ENCODE assay signal across 20 cellular contexts in the genomic region with DNA sequence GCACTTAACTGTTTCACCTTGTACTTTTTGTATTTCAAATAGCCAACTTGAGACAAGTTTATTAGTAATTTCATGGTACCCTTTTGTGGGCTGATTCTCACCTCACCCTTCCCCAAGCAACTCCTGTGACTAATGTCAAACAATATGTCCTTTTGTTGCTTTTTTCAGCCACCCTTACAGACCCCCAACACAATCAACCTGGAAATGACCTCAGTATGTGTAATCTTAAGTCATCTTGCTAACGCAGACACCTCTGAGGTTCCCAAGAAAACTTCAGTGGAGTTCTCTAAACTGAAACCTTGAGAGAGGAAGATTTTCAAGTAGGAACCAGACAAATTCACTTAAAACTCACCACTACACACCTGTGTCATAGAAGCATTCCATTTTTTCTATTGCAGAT.
DNase-seq lines count a peak whose midpoint lies in the region; ATAC-seq, FAIRE-seq and TF ChIP-seq lines count a peak whose summit lies in the region.
"Had no signal": no experiment of that assay in that cellular context is flagged by ENCODE, and none has a peak within 500 bp of the region (broad histone marks: within the 10 kb centered on the region; RNA-seq: fewer than 3 reads in every experiment).

No MANE protein-coding gene starts in this region.

- no peak overlapping the region for H3K27ac ChIP-seq in SJCRH30
- H3K27ac ChIP-seq: GM23248, PC-9 had no signal

- H3K27me3 ChIP-seq in bronchial epithelial cell (ENCODE audit: control insufficient read depth, insufficient read depth, low read length) (no peaks in the 10 kb centered on the region), SJCRH30 (no peaks in the 10 kb centered on the region)

- peak; percentile 64 for DNase-seq in M059J (ENCODE audit: low read depth)
- DNase-seq in bronchial epithelial cell (ENCODE audit: low read depth), result peak; percentile 79
- DNase-seq in islet precursor cell, result peak; percentile 56
- DNase-seq in NCI-H510A (lab: John Stamatoyannopoulos, UW), result no peak
- DNase-seq in stimulated activated naive CD8-positive, alpha-beta T cell treated with anti-CD3 and anti-CD28 coated beads, Interleukin-15, Interleukin-2, amounts not matched to agents 100 U/mL and 50 U/mL, for 24 hours, result no peak
- no peak for DNase-seq in SJCRH30
- DNase-seq: ACHN, C1 segment of cervical spinal cord, DMS 273 treated with DMSO at 0.1 percent for 48 hours, DND-41, GDM1, GM23248, Karpas-422, NCI-H187 treated with DMSO at 0.1 percent for 48 hours, NCI-H345, NCI-H526, PC-9 had no signal

- no peaks in the 10 kb centered on the region for H3K36me3 ChIP-seq in bronchial epithelial cell (ENCODE audit: control insufficient read depth, insufficient read depth, low read length)
- H3K36me3 ChIP-seq in SJCRH30, result no peaks in the 10 kb centered on the region
- H3K36me3 ChIP-seq: HAP-1 had no signal

- FAIRE-seq in bronchial epithelial cell (lab: Jason Lieb, UNC), result no peak
- FAIRE-seq: HTR-8/SVneo had no signal

- H3K4me3 ChIP-seq in bronchial epithelial cell (ENCODE audit: low read depth, low read length), result no peak overlapping the region
- no peak overlapping the region for H3K4me3 ChIP-seq in SJCRH30
- H3K4me3 ChIP-seq: GM23248, HAP-1, PC-9 had no signal

- H3K4me1 ChIP-seq in SJCRH30, result no peaks in the 10 kb centered on the region
- H3K4me1 ChIP-seq: HAP-1 had no signal

- no peak for ATAC-seq in GM21367 (IDR thresholded peaks at IDR 0.05; ENCODE audit: unreplicated experiment)
- ATAC-seq in stimulated activated naive CD8-positive, alpha-beta T cell treated with anti-CD3 and anti-CD28 coated beads, Interleukin-15, Interleukin-2, amounts not matched to agents 100 U/mL and 50 U/mL, for 24 hours, result no peak

- H3K9me3 ChIP-seq in SJCRH30 (replicated peaks), result no peaks in the 10 kb centered on the region
- H3K9me3 ChIP-seq: HAP-1 had no signal

- TF ChIP-seq CTCF in bronchial epithelial cell (IDR thresholded peaks at IDR 0.05; ENCODE audit: insufficient read depth, low read length, severe bottlenecking), result no peak

Comparison
In these comparisons a context has a peak if more than half of its experiments do, and no peak if none do; other contexts are left out.
1. DNase-seq: peak in M059J (single experiment), bronchial epithelial cell (single experiment) and islet precursor cell (single experiment); none in NCI-H510A (single experiment), stimulated activated naive CD8-positive, alpha-beta T cell treated with anti-CD3 and anti-CD28 coated beads, Interleukin-15, Interleukin-2, amounts not matched to agents 100 U/mL and 50 U/mL, for 24 hours (single experiment) and SJCRH30 (0 of 2).